Comparison of ENCODE assay signal across 1 cellular context in genomic region chr20:53579581-53580375, GRCh38.
TF ChIP-seq lines count a peak whose summit lies in the region.

No MANE protein-coding gene starts in this region.

TF ChIP-seq in SK-N-SH, 30 proteins besides CTCF, POLR2A, EP300 and RAD21:
- 0 out of 2 replicates have a peak, but pooled peaks have one; percentile 7 for TF ChIP-seq PBX3 (IDR thresholded peaks at IDR 0.05)
- no peak for TF ChIP-seq YY1 (IDR thresholded peaks at IDR 0.05; ENCODE audit: low read depth)
